In the genomic region with DNA sequence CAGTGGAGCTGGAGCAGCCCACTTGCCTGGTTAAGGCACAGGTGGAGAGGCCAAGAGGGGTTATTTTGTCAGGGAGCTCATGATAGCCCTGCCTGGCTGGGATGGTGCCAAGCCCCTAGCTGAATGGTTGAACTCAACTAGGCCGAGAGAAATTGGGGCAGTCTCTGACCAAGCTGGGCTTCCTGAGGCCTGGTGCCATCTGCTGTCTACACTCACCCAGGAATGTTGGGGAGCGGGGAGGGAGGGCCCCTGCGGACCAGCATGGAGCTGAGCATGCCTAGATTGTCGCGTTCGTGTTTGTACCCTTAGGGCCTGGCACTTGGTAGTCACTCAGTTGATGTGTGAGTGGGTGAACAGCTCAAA, we compare ENCODE assay signal across 8 cellular contexts. TPM values are rescaled to one million over a fixed set of nuclear protein-coding genes. Genes with fewer than 3 reads are reported as not detected.
DNase-seq lines count a peak whose midpoint lies in the region; ATAC-seq and TF ChIP-seq lines count a peak whose summit lies in the region.

No MANE protein-coding gene starts in this region.

- peaks cover 58% of the 10 kb centered on the region for H3K4me1 Mint-ChIP-seq in CD8-positive, alpha-beta T cell (ENCODE audit: low read depth)
- H3K4me1 Mint-ChIP-seq in endodermal cell = peaks cover 14% of the 10 kb centered on the region
- peaks cover 23% of the 10 kb centered on the region for H3K4me1 Mint-ChIP-seq in neural crest cell

- peak overlapping the region; percentile 95 for H3K9ac ChIP-seq in NT2/D1 (ENCODE audit: insufficient read length, low read depth)
- peak overlapping the region; percentile 99 for H3K9ac ChIP-seq in endodermal cell (ENCODE audit: extremely low read depth, low read length, poor library complexity, severe bottlenecking)

- ATAC-seq in CD8-positive, alpha-beta T cell = no peak
- ATAC-seq in HG02588 (IDR thresholded peaks at IDR 0.05; ENCODE audit: unreplicated experiment) = no peak

- TF ChIP-seq CTCF in CD8-positive, alpha-beta T cell (IDR thresholded peaks at IDR 0.05) = no peak
- TF ChIP-seq CTCF in endodermal cell (conservative IDR thresholded peaks at IDR 0.05) = no peak
- TF ChIP-seq CTCF in neural crest cell (conservative IDR thresholded peaks at IDR 0.05) = no peak

- CTCF ChIA-PET in CD8-positive, alpha-beta T cell (lab: Charles Lee) = interaction anchor here (1.2 to 2.6 kb wide), 6 partner anchors 8 to 60 kb away, joined by 3 to 9 read pairs (median 4); a partner anchor contains a TSS

- H3K27ac ChIP-seq in CD8-positive, alpha-beta T cell (ENCODE audit: low read depth, low read length) = peak overlapping the region; percentile 83
- peak overlapping the region; percentile 100 for H3K27ac ChIP-seq in endodermal cell (ENCODE audit: low read depth, low read length)

- H3K36me3 ChIP-seq in CD8-positive, alpha-beta T cell (ENCODE audit: insufficient read depth, low read length) = peaks cover 14% of the 10 kb centered on the region
- H3K36me3 ChIP-seq in NT2/D1 (ENCODE audit: insufficient read depth, insufficient read length, low read length) = peaks cover 49% of the 10 kb centered on the region
- peaks cover 36% of the 10 kb centered on the region for H3K36me3 ChIP-seq in endodermal cell (ENCODE audit: control insufficient read depth, insufficient read depth, low read length)

- H3K9me3 Mint-ChIP-seq in CD8-positive, alpha-beta T cell = no peaks in the 10 kb centered on the region
- H3K9me3 Mint-ChIP-seq in endodermal cell (no peaks in the 10 kb centered on the region), neural crest cell (no peaks in the 10 kb centered on the region)

- H3K36me3 Mint-ChIP-seq in CD8-positive, alpha-beta T cell = peaks cover 39% of the 10 kb centered on the region
- peaks cover 31% of the 10 kb centered on the region for H3K36me3 Mint-ChIP-seq in endodermal cell (ENCODE audit: low read depth)
- no peaks in the 10 kb centered on the region for H3K36me3 Mint-ChIP-seq in neural crest cell (ENCODE audit: low read depth)

- no peak for DNase-seq in CD8-positive, alpha-beta T cell
- DNase-seq in NT2/D1 (ENCODE audit: low read depth, low spot score) (no peak), endodermal cell (peak; percentile 55), neural crest cell (ENCODE audit: low read depth, low spot score) (no peak), islet precursor cell (no peak), DMS53 (lab: John Stamatoyannopoulos, UW) (no peak), GDM1 (lab: John Stamatoyannopoulos, UW) (no peak)

- POLR2A ChIA-PET in CD8-positive, alpha-beta T cell (lab: Charles Lee) = interaction anchor here (0.5 to 3.0 kb wide), 7 partner anchors 9 to 345 kb away, joined by 3 to 22 read pairs (median 5); a partner anchor contains a TSS

- H3K27me3 ChIP-seq in CD8-positive, alpha-beta T cell (ENCODE audit: insufficient read depth, low read length) = no peaks in the 10 kb centered on the region
- H3K27me3 ChIP-seq in NT2/D1 (ENCODE audit: insufficient read depth, insufficient read length) = no peaks in the 10 kb centered on the region
- no peaks in the 10 kb centered on the region for H3K27me3 ChIP-seq in endodermal cell (ENCODE audit: control insufficient read depth, insufficient read depth, low read length, poor library complexity, severe bottlenecking)

- peak overlapping the region; percentile 93 for H3K27ac Mint-ChIP-seq in CD8-positive, alpha-beta T cell
- H3K27ac Mint-ChIP-seq in endodermal cell (peak overlapping the region; percentile 54), neural crest cell (ENCODE audit: unreplicated experiment) (peak overlapping the region; percentile 88)

- H3K4me3 ChIP-seq in CD8-positive, alpha-beta T cell (ENCODE audit: low read depth, low read length) = peak overlapping the region; percentile 91
- peak overlapping the region; percentile 87 for H3K4me3 ChIP-seq in NT2/D1 (ENCODE audit: insufficient read length, low read depth)
- H3K4me3 ChIP-seq in endodermal cell (ENCODE audit: low read length) = peak overlapping the region; percentile 92

- peak overlapping the region; percentile 91 for H3K4me3 Mint-ChIP-seq in CD8-positive, alpha-beta T cell
- H3K4me3 Mint-ChIP-seq in endodermal cell = peak overlapping the region; percentile 72
- H3K4me3 Mint-ChIP-seq in neural crest cell = peak overlapping the region; percentile 92

- WGBS in endodermal cell (ENCODE audit: insufficient coverage in 1 of 2, insufficient read length in 1 of 2), 2 experiments = 40 to 84% methylated on average over 1 to 6 of the region's 6 CpGs

- no peaks in the 10 kb centered on the region for H3K27me3 Mint-ChIP-seq in CD8-positive, alpha-beta T cell (ENCODE audit: low read depth)
- no peaks in the 10 kb centered on the region for H3K27me3 Mint-ChIP-seq in endodermal cell (ENCODE audit: insufficient read depth)
- peaks cover 10% of the 10 kb centered on the region for H3K27me3 Mint-ChIP-seq in neural crest cell (ENCODE audit: low read depth)

- intact Hi-C loops in CD8-positive, alpha-beta T cell (cut with DNase I, micrococcal nuclease) = loop anchor here (5.0 to 10.0 kb wide), 4 partner anchors 160 to 1542 kb away; a partner anchor contains a TSS

- H3K4me1 ChIP-seq in CD8-positive, alpha-beta T cell (ENCODE audit: insufficient read depth, low read length) = peaks cover 42% of the 10 kb centered on the region
- H3K4me1 ChIP-seq in NT2/D1 (ENCODE audit: insufficient read depth, insufficient read length) = peaks cover 7% of the 10 kb centered on the region
- H3K4me1 ChIP-seq in endodermal cell (ENCODE audit: control insufficient read depth, insufficient read depth, low read length) = peaks cover 9% of the 10 kb centered on the region

- H3K9me3 ChIP-seq in CD8-positive, alpha-beta T cell (ENCODE audit: low read length) = no peaks in the 10 kb centered on the region
- H3K9me3 ChIP-seq in NT2/D1 (ENCODE audit: insufficient read depth, low read length) (no peaks in the 10 kb centered on the region), endodermal cell (ENCODE audit: control insufficient read depth, low read length) (no peaks in the 10 kb centered on the region)

RNA-seq across cellular contexts. Expression of a gene that starts 1.2 kb away (rescaled TPM):
- 10 to 100 TPM; 22.0 to 25.8 TPM for total RNA-seq in CD8-positive, alpha-beta T cell
- 10 to 100 TPM; 22.7 to 28.5 TPM for total RNA-seq in endodermal cell
- 18.2 TPM for polyA plus RNA-seq in endodermal cell (2013, experiment 1 of 2)
- polyA plus RNA-seq in endodermal cell (2013, experiment 2 of 2) = 17.0 TPM
- 36.9 and 39.2 TPM in 2 replicates for total RNA-seq in neural crest cell

RNA-seq across cellular contexts. Expression of a gene that starts 17.0 kb away (rescaled TPM):
- 1 to 10 TPM; 4.9 to 7.9 TPM for total RNA-seq in CD8-positive, alpha-beta T cell
- total RNA-seq in endodermal cell (10 to 100 TPM; 28.6 to 34.0 TPM), neural crest cell (38.6 and 39.8 TPM in 2 replicates)
- 26.9 TPM for polyA plus RNA-seq in endodermal cell (2013, experiment 1 of 2)
- 28.9 TPM for polyA plus RNA-seq in endodermal cell (2013, experiment 2 of 2)

RNA-seq across cellular contexts. Expression of a gene that starts 29.1 kb away (rescaled TPM):
- under 1 TPM in 1 of 2 experiments, not detected in 1; 0.60 TPM for total RNA-seq in CD8-positive, alpha-beta T cell
- total RNA-seq in endodermal cell (under 1 TPM; 0.15 to 0.62 TPM), neural crest cell (0.48 and 1.3 TPM in 2 replicates)
- polyA plus RNA-seq in endodermal cell (2013, experiment 1 of 2) = 2.7 TPM
- polyA plus RNA-seq in endodermal cell (2013, experiment 2 of 2) = 1.7 TPM

RNA-seq across cellular contexts. Expression of a gene that starts 37.0 kb away (rescaled TPM):
- not detected for total RNA-seq in CD8-positive, alpha-beta T cell
- total RNA-seq in endodermal cell (10 to 100 TPM; 10.1 to 13.3 TPM), neural crest cell (19.5 and 22.5 TPM in 2 replicates)
- 13.6 TPM for polyA plus RNA-seq in endodermal cell (2013, experiment 1 of 2)
- 14.6 TPM for polyA plus RNA-seq in endodermal cell (2013, experiment 2 of 2)

RNA-seq across cellular contexts. Expression of a gene that starts 59.5 kb away (rescaled TPM):
- 10 to 100 TPM in 1 of 2 experiments, 1 to 10 TPM in 1; 9.5 to 11.0 TPM for total RNA-seq in CD8-positive, alpha-beta T cell
- 10 to 100 TPM; 52.4 to 62.0 TPM for total RNA-seq in endodermal cell
- polyA plus RNA-seq in endodermal cell (2013, experiment 1 of 2) = 84.8 TPM
- polyA plus RNA-seq in endodermal cell (2013, experiment 2 of 2) = 74.3 TPM
- 70.0 and 73.2 TPM in 2 replicates for total RNA-seq in neural crest cell
